In the genomic region with DNA sequence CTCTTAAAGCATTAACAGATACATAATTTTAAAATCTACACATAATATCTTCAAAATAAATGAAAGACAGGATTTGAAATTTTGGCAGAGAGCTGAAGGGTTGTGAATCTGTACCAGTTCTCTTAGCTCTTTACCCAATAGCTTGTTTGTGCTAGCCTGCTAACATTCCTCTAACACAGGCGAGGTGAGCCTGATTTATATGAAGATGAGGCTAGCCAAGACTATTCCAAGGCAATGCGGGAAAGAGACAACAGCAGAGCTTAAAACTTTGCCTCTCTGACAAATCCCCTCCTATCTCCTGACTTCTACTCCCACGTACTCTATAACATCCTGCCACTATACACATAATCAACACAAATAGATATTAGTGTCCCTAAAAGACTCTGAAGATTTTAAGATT, we compare ENCODE assay signal across 2 cellular contexts.
TF ChIP-seq lines count a peak whose summit lies in the region.

No MANE protein-coding gene starts in this region.

TF ChIP-seq in HEK293, 187 proteins besides CTCF, POLR2A, EP300 and RAD21 (continued from another document):
- 0 out of 2 replicates have a peak, but pooled peaks have one; percentile 23 for TF ChIP-seq PRDM10 (tag by site-specific recombination; IDR thresholded peaks at IDR 0.05)
- TF ChIP-seq ZNF707 (tag by site-specific recombination; IDR thresholded peaks at IDR 0.05), result no peak
- no peak for TF ChIP-seq ZNF645 (tag by site-specific recombination; IDR thresholded peaks at IDR 0.05)
- no peak for TF ChIP-seq ZNF280D (tag by site-specific recombination; IDR thresholded peaks at IDR 0.05)
- TF ChIP-seq ZSCAN4 (tag by site-specific recombination; IDR thresholded peaks at IDR 0.05), result no peak
- no peak for TF ChIP-seq ZNF404 (tag by site-specific recombination; IDR thresholded peaks at IDR 0.05)

TF ChIP-seq in SK-N-SH, 30 proteins besides CTCF, POLR2A, EP300 and RAD21 (continued from another document):
- TF ChIP-seq FOXJ3 (CRISPR knock-in tag; IDR thresholded peaks at IDR 0.05), result no peak
- no peak for TF ChIP-seq NRF1 (IDR thresholded peaks at IDR 0.05; ENCODE audit: low read depth, low read length)
- TF ChIP-seq USF1 (IDR thresholded peaks at IDR 0.05; ENCODE audit: borderline replicate concordance, low read depth), result no peak
- TF ChIP-seq, protein P1, sequence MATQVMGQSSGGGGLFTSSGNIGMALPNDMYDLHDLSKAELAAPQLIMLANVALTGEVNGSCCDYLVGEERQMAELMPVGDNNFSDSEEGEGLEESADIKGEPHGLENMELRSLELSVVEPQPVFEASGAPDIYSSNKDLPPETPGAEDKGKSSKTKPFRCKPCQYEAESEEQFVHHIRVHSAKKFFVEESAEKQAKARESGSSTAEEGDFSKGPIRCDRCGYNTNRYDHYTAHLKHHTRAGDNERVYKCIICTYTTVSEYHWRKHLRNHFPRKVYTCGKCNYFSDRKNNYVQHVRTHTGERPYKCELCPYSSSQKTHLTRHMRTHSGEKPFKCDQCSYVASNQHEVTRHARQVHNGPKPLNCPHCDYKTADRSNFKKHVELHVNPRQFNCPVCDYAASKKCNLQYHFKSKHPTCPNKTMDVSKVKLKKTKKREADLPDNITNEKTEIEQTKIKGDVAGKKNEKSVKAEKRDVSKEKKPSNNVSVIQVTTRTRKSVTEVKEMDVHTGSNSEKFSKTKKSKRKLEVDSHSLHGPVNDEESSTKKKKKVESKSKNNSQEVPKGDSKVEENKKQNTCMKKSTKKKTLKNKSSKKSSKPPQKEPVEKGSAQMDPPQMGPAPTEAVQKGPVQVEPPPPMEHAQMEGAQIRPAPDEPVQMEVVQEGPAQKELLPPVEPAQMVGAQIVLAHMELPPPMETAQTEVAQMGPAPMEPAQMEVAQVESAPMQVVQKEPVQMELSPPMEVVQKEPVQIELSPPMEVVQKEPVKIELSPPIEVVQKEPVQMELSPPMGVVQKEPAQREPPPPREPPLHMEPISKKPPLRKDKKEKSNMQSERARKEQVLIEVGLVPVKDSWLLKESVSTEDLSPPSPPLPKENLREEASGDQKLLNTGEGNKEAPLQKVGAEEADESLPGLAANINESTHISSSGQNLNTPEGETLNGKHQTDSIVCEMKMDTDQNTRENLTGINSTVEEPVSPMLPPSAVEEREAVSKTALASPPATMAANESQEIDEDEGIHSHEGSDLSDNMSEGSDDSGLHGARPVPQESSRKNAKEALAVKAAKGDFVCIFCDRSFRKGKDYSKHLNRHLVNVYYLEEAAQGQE (IDR thresholded peaks at IDR 0.05; ENCODE audit: low read depth, low read length), result no peak
- TF ChIP-seq, protein P2, sequence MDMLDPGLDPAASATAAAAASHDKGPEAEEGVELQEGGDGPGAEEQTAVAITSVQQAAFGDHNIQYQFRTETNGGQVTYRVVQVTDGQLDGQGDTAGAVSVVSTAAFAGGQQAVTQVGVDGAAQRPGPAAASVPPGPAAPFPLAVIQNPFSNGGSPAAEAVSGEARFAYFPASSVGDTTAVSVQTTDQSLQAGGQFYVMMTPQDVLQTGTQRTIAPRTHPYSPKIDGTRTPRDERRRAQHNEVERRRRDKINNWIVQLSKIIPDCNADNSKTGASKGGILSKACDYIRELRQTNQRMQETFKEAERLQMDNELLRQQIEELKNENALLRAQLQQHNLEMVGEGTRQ (IDR thresholded peaks at IDR 0.05; ENCODE audit: borderline replicate concordance, low read depth, low read length), result no peak
TF ChIP-seq in SK-N-SH: peak in this region for 0.
